14 cellular contexts compared by ENCODE assay signal in genomic region chr3:14423963-14424362, GRCh38. TPM values are rescaled to one million over a fixed set of nuclear protein-coding genes. Genes with fewer than 3 reads are reported as not detected.
DNase-seq lines count a peak whose midpoint lies in the region; ATAC-seq, FAIRE-seq and TF ChIP-seq lines count a peak whose summit lies in the region.
"Had no signal": no experiment of that assay in that cellular context is flagged by ENCODE, and none has a peak within 500 bp of the region (broad histone marks: within the 10 kb centered on the region; RNA-seq: fewer than 3 reads in every experiment).

No MANE protein-coding gene starts in this region.

- POLR2A ChIA-PET in IMR-90 (lab: Charles Lee; ENCODE audit: unreplicated experiment) (no interaction called here), GM12878 (lab: Charles Lee) (interaction anchor here (0.7 to 5.9 kb wide), 4 partner anchors 9 to 20 kb away, joined by 3 to 47 read pairs (median 12); partner anchors contain the start of gene SLC6A6)

- H3K79me2 ChIP-seq in GM12878 (ENCODE audit: control insufficient read depth, insufficient read depth, low read length), result peaks cover 14% of the 10 kb centered on the region

- DNase-seq in Calu3 (no peak), IMR-90 (peak; percentile 54), GM12878 (ENCODE audit: low read depth, low spot score) (no peak), osteocyte (ENCODE audit: extremely low spot score, unreplicated experiment) (no peak), NCI-H774 (lab: John Stamatoyannopoulos, UW) (no peak), KBM-7 (no peak), GM13976 (ENCODE audit: low spot score) (no peak)
- DNase-seq: activated CD8-positive, alpha-beta memory T cell treated with anti-CD3 and anti-CD28 coated beads, Interleukin-2, amount 50 U/mL, for 48 hours; erythroblast; midbrain had no signal

- SMC1A ChIA-PET in GM12878 (lab: Charles Lee; ENCODE audit: uncharacterized antibody, unreplicated experiment), result interaction anchor here (1.3 to 11.7 kb wide), 3 partner anchors 9 to 20 kb away, joined by 4 to 143 read pairs (median 5); partner anchors contain the start of gene SLC6A6

- no peaks in the 10 kb centered on the region for H3K9me3 Mint-ChIP-seq in Calu3 (ENCODE audit: low read depth, unreplicated experiment)
- H3K9me3 Mint-ChIP-seq in osteocyte (ENCODE audit: unreplicated experiment), result no peaks in the 10 kb centered on the region

- peak overlapping the region; percentile 4; the same call in 1 of the 2 replicates for H3K23ac ChIP-seq in IMR-90 (ENCODE audit: low read depth, low read length)

- ATAC-seq in IMR-90 (ENCODE audit: low read depth), result peak; percentile 8; the same call in 1 of the 2 replicates
- peak; percentile 53 for ATAC-seq in GM12878
- ATAC-seq in GM21576 (IDR thresholded peaks at IDR 0.05; ENCODE audit: unreplicated experiment), result no peak

- H2AFZ ChIP-seq in IMR-90 (replicated peaks; ENCODE audit: low read length, poor library complexity) (no peak overlapping the region), GM12878 (ENCODE audit: control insufficient read depth, low read depth, low read length) (no peak overlapping the region)

- BruUV-seq in Calu3 (replicated peaks; lab: Mats Ljungman, UMichigan), result no TSS peak
- no TSS peak for BruUV-seq in IMR-90 (replicated peaks; lab: Mats Ljungman, UMichigan)
- BruUV-seq in GM12878 (replicated peaks; lab: Mats Ljungman, UMichigan), result no TSS peak

- H3K4me3 ChIP-seq in IMR-90 (ENCODE audit: insufficient read depth, low read depth, low read length) (no peak overlapping the region), GM12878 (no peak overlapping the region)
- H3K4me3 ChIP-seq: right atrium auricular region, suprapubic skin had no signal

- H2BK5ac ChIP-seq in IMR-90 (ENCODE audit: low read depth, low read length, poor library complexity, severe bottlenecking), result no peak overlapping the region

- 0 out of 2 replicates have a peak overlapping the region, but pooled peaks have one; percentile 22 for H3K14ac ChIP-seq in IMR-90 (replicated peaks; ENCODE audit: low read depth, low read length)

- H3K9me1 ChIP-seq in IMR-90 (ENCODE audit: insufficient read depth, low read length), result peaks cover 11% of the 10 kb centered on the region

- H3K79me1 ChIP-seq in IMR-90 (ENCODE audit: low read depth in 1 of 2, low read length in 2 of 2), result peaks cover 35 to 83% of the 10 kb centered on the region in 2 experiments

- no peak overlapping the region; the same call in 1 of the 2 replicates for H3K56ac ChIP-seq in IMR-90 (ENCODE audit: extremely low read depth, insufficient read depth, low read length)

- CTCF ChIA-PET in Calu3 (lab: Charles Lee) (interaction anchor here (1.8 kb wide), 1 partner anchor 221 kb away, joined by 12 read pairs; no protein-coding TSS in a partner anchor), IMR-90 (lab: Yijun Ruan, JAX) (no interaction called here), GM12878 (lab: Yijun Ruan, JAX) (interaction anchor here (0.7 to 3.6 kb wide), 4 partner anchors 8 to 38 kb away, joined by 3 to 15 read pairs (median 4); no protein-coding TSS in a partner anchor)

- no peaks in the 10 kb centered on the region for H3K27me3 Mint-ChIP-seq in Calu3 (ENCODE audit: unreplicated experiment)
- H3K27me3 Mint-ChIP-seq in osteocyte (ENCODE audit: unreplicated experiment), result no peaks in the 10 kb centered on the region

- H3K4me1 ChIP-seq in IMR-90 (ENCODE audit: control insufficient read depth, insufficient read depth, low read length), result peaks cover 39% of the 10 kb centered on the region
- H3K4me1 ChIP-seq in GM12878 (ENCODE audit: control insufficient read depth, insufficient read depth, low read length), result peaks cover 59% of the 10 kb centered on the region

- peaks cover 60% of the 10 kb centered on the region for H3K4me1 Mint-ChIP-seq in Calu3 (ENCODE audit: low read depth, unreplicated experiment)
- H3K4me1 Mint-ChIP-seq in osteocyte (ENCODE audit: unreplicated experiment), result peaks cover 38% of the 10 kb centered on the region

- H3K27ac ChIP-seq in IMR-90 (ENCODE audit: insufficient read depth, low read length) (peak overlapping the region; percentile 15; the same call in 1 of the 2 replicates), GM12878 (ENCODE audit: control insufficient read depth, insufficient read depth) (peak overlapping the region; percentile 62)
- H3K27ac ChIP-seq: KMS-11, right atrium auricular region, suprapubic skin had no signal

- intact Hi-C loops in Calu3 (cut with micrococcal nuclease; ENCODE audit: unreplicated experiment), result loop anchor here (2.0 kb wide), 1 partner anchor 35 kb away; no protein-coding TSS in a partner anchor
- intact Hi-C loops in IMR-90 (cut with micrococcal nuclease), result no loop called here
- intact Hi-C loops in GM12878 (cut with micrococcal nuclease; ENCODE audit: unreplicated experiment), result no loop called here

- H3K4me2 ChIP-seq in IMR-90 (ENCODE audit: low read depth, low read length) (peak overlapping the region; percentile 11; the same call in 1 of the 2 replicates), GM12878 (ENCODE audit: control insufficient read depth, insufficient read depth) (peak overlapping the region; percentile 53)
- H3K4me2 ChIP-seq: KMS-11 had no signal

- TF ChIP-seq RAD21 in IMR-90 (IDR thresholded peaks at IDR 0.05; ENCODE audit: low read length) (no peak), GM12878 (IDR thresholded peaks at IDR 0.05; ENCODE audit: insufficient read depth, low read depth, low read length) (no peak)

- H2BK20ac ChIP-seq in IMR-90 (ENCODE audit: low read depth, low read length), result no peak overlapping the region

- H3K27me3 ChIP-seq in IMR-90 (ENCODE audit: control insufficient read depth, insufficient read depth, low read length) (no peaks in the 10 kb centered on the region), GM12878 (replicated peaks in 1 of 2; ENCODE audit: control insufficient read depth in 2 of 2, insufficient read depth in 2 of 2, low read length in 1 of 2) (no peaks in the 10 kb centered on the region)
- H3K27me3 ChIP-seq: right atrium auricular region, suprapubic skin had no signal

- H2AK5ac ChIP-seq in IMR-90 (ENCODE audit: low read depth, low read length), result peak overlapping the region; percentile 68; the same call in 1 of the 2 replicates

- H3K9ac ChIP-seq in IMR-90 (ENCODE audit: low read depth, low read length) (no peak overlapping the region; the same call in 1 of the 2 replicates), GM12878 (ENCODE audit: control insufficient read depth, insufficient read depth, low read length) (no peak overlapping the region; the same call in 1 of the 2 replicates)
- H3K9ac ChIP-seq: KMS-11 had no signal

- H3K36me3 ChIP-seq in IMR-90 (ENCODE audit: control insufficient read depth, insufficient read depth, low read length), result peaks cover 23% of the 10 kb centered on the region; the same call in 1 of the 2 replicates
- no peaks in the 10 kb centered on the region for H3K36me3 ChIP-seq in GM12878 (ENCODE audit: control insufficient read depth in 2 of 2, insufficient read depth in 2 of 2, low read length in 1 of 2)
- H3K36me3 ChIP-seq: right atrium auricular region had no signal

- no peak overlapping the region for H2AK9ac ChIP-seq in IMR-90 (replicated peaks; ENCODE audit: low read depth, low read length, poor library complexity)

- peak overlapping the region; percentile 23 to 37; a peak in 2 of 4 replicates for H4K8ac ChIP-seq in IMR-90 (ENCODE audit: low read depth in 2 of 2, low read length in 2 of 2)

- H4K5ac ChIP-seq in IMR-90 (ENCODE audit: low read depth, low read length), result peak overlapping the region; percentile 67

- no peak overlapping the region; the same call in 2 of the 3 replicates for H2BK15ac ChIP-seq in IMR-90 (ENCODE audit: low read depth, low read length)

- TF ChIP-seq CTCF in Calu3 (IDR thresholded peaks at IDR 0.05; ENCODE audit: unreplicated experiment), result no peak
- no peak for TF ChIP-seq CTCF in IMR-90 (conservative IDR thresholded peaks at IDR 0.05; ENCODE audit: low read depth, low read length)
- no peak for TF ChIP-seq CTCF in GM12878 (IDR thresholded peaks at IDR 0.05 in 2 of 3, conservative IDR thresholded peaks at IDR 0.05 in 1 of 3; ENCODE audit: control insufficient read depth in 2 of 3, extremely low read depth in 1 of 3, insufficient read depth in 1 of 3, low read depth in 3 of 3, low read length in 3 of 3)
- TF ChIP-seq CTCF in osteocyte (IDR thresholded peaks at IDR 0.05), result no peak
- TF ChIP-seq CTCF in GM13976 (IDR thresholded peaks at IDR 0.05; ENCODE audit: borderline replicate concordance, control extremely low read depth, extremely low read depth, insufficient read depth, missing control alignments), result no peak

- H4K20me1 ChIP-seq in IMR-90 (ENCODE audit: insufficient read depth, low read length), result peaks cover 52% of the 10 kb centered on the region
- H4K20me1 ChIP-seq in GM12878 (ENCODE audit: control insufficient read depth, insufficient read depth), result no peaks in the 10 kb centered on the region

- peak overlapping the region; percentile 51; the same call in 1 of the 2 replicates for H3K18ac ChIP-seq in IMR-90 (ENCODE audit: low read depth, low read length)

- no CpG with 5 or more reads among the region's 3 CpGs for WGBS in IMR-90 (ENCODE audit: extremely low coverage in 2 of 2, insufficient read length in 1 of 2), 2 experiments
- 32% methylated on average over 3 of the region's 3 CpGs for WGBS in GM12878 (ENCODE audit: insufficient coverage, insufficient replicate concordance, low lambda C conversion rate, missing lambda C conversion rate)

- dilution Hi-C loops in IMR-90 (cut with HindIII; ENCODE audit: low sequenced_read_pairs, unreplicated experiment), result no loop called here

- RAD21 ChIA-PET in GM12878 (lab: Charles Lee; ENCODE audit: unreplicated experiment), result interaction anchor here (2.4 to 11.7 kb wide), 2 partner anchors 9 to 19 kb away, joined by 10 to 144 read pairs; partner anchors contain the start of gene SLC6A6

- TF ChIP-seq EP300 in GM12878 (IDR thresholded peaks at IDR 0.05; ENCODE audit: borderline replicate concordance in 1 of 2, control insufficient read depth in 1 of 2, low read depth in 2 of 2, low read length in 2 of 2), result peak; percentile 7 to 40; a peak in 1 of 4 replicates

- FAIRE-seq in GM12878 (lab: Jason Lieb, UNC), result no peak

- no peak for TF ChIP-seq POLR2A in IMR-90 (IDR thresholded peaks at IDR 0.05; ENCODE audit: low read depth, low read length)
- no peak for TF ChIP-seq POLR2A in GM12878 (IDR thresholded peaks at IDR 0.05; ENCODE audit: low read depth, low read length)

- H4K91ac ChIP-seq in IMR-90 (ENCODE audit: insufficient read depth, low read depth, low read length), result peak overlapping the region; percentile 14; the same call in 1 of the 2 replicates

- H3K4ac ChIP-seq in IMR-90 (ENCODE audit: low read depth, low read length), result peak overlapping the region; percentile 76

- H3K36me3 Mint-ChIP-seq in Calu3 (ENCODE audit: insufficient read depth, unreplicated experiment) (peaks cover 30% of the 10 kb centered on the region), osteocyte (ENCODE audit: unreplicated experiment) (peaks cover 8% of the 10 kb centered on the region)

- H3K27ac Mint-ChIP-seq in Calu3 (ENCODE audit: unreplicated experiment), result peak overlapping the region; percentile 47
- H3K27ac Mint-ChIP-seq in osteocyte (ENCODE audit: unreplicated experiment), result peak overlapping the region; percentile 28

- in situ Hi-C loops in IMR-90 (cut with MboI; ENCODE audit: low sequenced_read_pairs) (no loop called here), GM12878 (cut with MboI) (no loop called here), KBM-7 (cut with MboI; ENCODE audit: low pct_unique_long_range_greater_than_20kb, low sequenced_read_pairs) (no loop called here), GM13976 (cut with MboI; ENCODE audit: low sequenced_read_pairs, unreplicated experiment) (no loop called here)

- no peak overlapping the region; the same call in 1 of the 2 replicates for H2BK120ac ChIP-seq in IMR-90 (ENCODE audit: low read depth, low read length)

- no peaks in the 10 kb centered on the region for H3K9me3 ChIP-seq in IMR-90 (ENCODE audit: control insufficient read depth, insufficient read depth, low read length)
- no peaks in the 10 kb centered on the region for H3K9me3 ChIP-seq in GM12878 (replicated peaks; ENCODE audit: control insufficient read depth, insufficient read depth, low read length)
- H3K9me3 ChIP-seq: right atrium auricular region, suprapubic skin had no signal

- H3K4me3 Mint-ChIP-seq in Calu3 (ENCODE audit: low read depth, unreplicated experiment), result no peak overlapping the region
- no peak overlapping the region for H3K4me3 Mint-ChIP-seq in osteocyte (ENCODE audit: unreplicated experiment)

RNA-seq across cellular contexts. Expression of gene SLC6A6, which starts 21.6 kb away (rescaled TPM):
- total RNA-seq in Calu3 (2022) (46.3 and 48.3 TPM in 2 replicates), IMR-90 (2012; rRNA removed) (29.9 and 32.5 TPM in 2 replicates), GM12878 (2014; rRNA removed) (28.2 and 28.3 TPM in 2 replicates), GM12878 (2014; rRNA removed; fragmentation: Illumina TruSeq; extraction: Trizol) (18.6 and 19.7 TPM in 2 replicates), GM12878 (2021) (44.5 and 47.0 TPM in 2 replicates), osteocyte (37.2 and 41.9 TPM in 2 replicates)
- polyA plus RNA-seq in IMR-90 (2012; rRNA removed) (39.3 and 39.4 TPM in 2 replicates), GM12878 (2011; rRNA removed) (14.1 and 21.8 TPM in 2 replicates), GM12878 (2014; fragmentation: Illumina TruSeq; extraction: Trizol) (25.7 and 28.5 TPM in 2 replicates), GM12878 (2014; fragmentation: Nextera tagmentation; extraction: Ambion mirVana) (1 to 10 TPM; 5.6 to 6.2 TPM), GM12878 (2014; rRNA removed) (26.4 and 26.5 TPM in 2 replicates), GM12878 (2016; fragmentation: Nextera tagmentation; extraction: Ambion mirVana) (10 to 100 TPM; 10.0 to 13.4 TPM)
- 14.9 and 24.2 TPM in 2 replicates for polyA plus RNA-seq in IMR-90 (2012; cell fraction: cytosol; rRNA removed)
- polyA plus RNA-seq in IMR-90 (2012; cell fraction: nucleus; rRNA removed; ENCODE audit: low replicate concordance), result 70.6 and 99.2 TPM in 2 replicates
- total RNA-seq in GM12878 (2013; cell fraction: nucleolus; rRNA removed), result 112 and 120 TPM in 2 replicates
- polyA plus RNA-seq in GM12878 (2011; ENCODE audit: low read depth), result 7.1 TPM
- polyA plus RNA-seq in GM12878 (2011; cell fraction: cytosol; rRNA removed), result 22.1 and 22.3 TPM in 2 replicates
- polyA plus RNA-seq in GM12878 (2011; cell fraction: nucleus; rRNA removed), result 59.7 and 73.3 TPM in 2 replicates
- polyA plus RNA-seq in GM12878 (2012), result 11.9 and 15.5 TPM in 2 replicates
- 31.8 and 45.9 TPM in 2 replicates for polyA minus RNA-seq in GM12878 (2011; rRNA and poly(A)+ RNA removed)
- 9.0 and 9.6 TPM in 2 replicates for polyA minus RNA-seq in GM12878 (2011; cell fraction: cytosol; rRNA and poly(A)+ RNA removed)
- 31.2 and 54.5 TPM in 2 replicates for polyA minus RNA-seq in GM12878 (2011; cell fraction: nucleus; rRNA and poly(A)+ RNA removed)
